Comparison of ENCODE assay signal across 20 cellular contexts in the genomic region with DNA sequence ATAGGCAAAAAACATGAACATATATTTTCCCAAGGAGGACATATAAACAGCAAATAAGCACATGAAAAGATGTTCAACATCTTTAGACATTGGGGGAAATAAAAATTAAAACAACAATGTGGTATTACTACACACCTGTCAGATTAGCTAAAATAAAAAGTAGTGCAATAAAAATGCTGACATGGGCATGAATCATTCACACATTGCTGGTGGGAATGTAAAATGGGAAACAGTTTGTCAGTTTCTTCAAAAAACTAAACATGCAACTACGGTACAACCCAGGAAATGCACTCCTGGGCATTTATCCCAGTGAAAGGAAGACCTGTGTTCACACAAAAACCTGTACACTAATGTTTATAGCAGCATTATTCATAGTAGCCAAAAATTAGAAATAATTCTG. TPM values are rescaled to one million over a fixed set of nuclear protein-coding genes. Genes with fewer than 3 reads are reported as not detected.
DNase-seq lines count a peak whose midpoint lies in the region; ATAC-seq, FAIRE-seq and TF ChIP-seq lines count a peak whose summit lies in the region.
"Had no signal": no experiment of that assay in that cellular context is flagged by ENCODE, and none has a peak within 500 bp of the region (broad histone marks: within the 10 kb centered on the region; RNA-seq: fewer than 3 reads in every experiment).

No MANE protein-coding gene starts in this region.

- CTCF ChIA-PET in K562 (lab: Yijun Ruan, JAX; ENCODE audit: low intra/inter-chr PET ratio) = no interaction called here

- POLR2A ChIA-PET in K562 (lab: Yijun Ruan, JAX) = interaction anchor here (0.6 kb wide), 1 partner anchor 31 kb away, joined by 4 read pairs; the partner anchor contains the start of gene NUDT15

- intact Hi-C loops in K562 (cut with micrococcal nuclease) = no loop called here

- no peak for FAIRE-seq in K562 (lab: Jason Lieb, UNC)
- FAIRE-seq: D721Med had no signal

- TF ChIP-seq EP300 in K562 (IDR thresholded peaks at IDR 0.05; ENCODE audit: low read length) = no peak

- TF ChIP-seq POLR2A in K562 (conservative IDR thresholded peaks at IDR 0.05) = no peak

- no peaks in the 10 kb centered on the region for H3K9me3 ChIP-seq in K562 (replicated peaks; ENCODE audit: control insufficient read depth, insufficient read depth, low read depth, low read length)
- H3K9me3 ChIP-seq: BE2C had no signal

- H3K4me3 ChIP-seq in AG09309 (ENCODE audit: control insufficient read depth, low read depth, low read length) (no peak overlapping the region), K562 (no peak overlapping the region)

- no peaks in the 10 kb centered on the region for H3K36me3 ChIP-seq in K562 (ENCODE audit: control insufficient read depth, insufficient read depth, low read length)
- H3K36me3 ChIP-seq: BE2C had no signal

- WGBS in K562 (ENCODE audit: insufficient coverage, low coverage, missing lambda C conversion rate) = 8% methylated on average over 1 of the region's 1 CpG

- in situ Hi-C loops in K562 (cut with MboI) = no loop called here

- H2AFZ ChIP-seq in K562 (ENCODE audit: low read depth, low read length) = no peak overlapping the region

- no TSS peak for BruUV-seq in K562 (replicated peaks; lab: Mats Ljungman, UMichigan)

- H3K27me3 ChIP-seq in K562 (ENCODE audit: control insufficient read depth in 2 of 2, insufficient read depth in 2 of 2, low read length in 2 of 2) = no peaks in the 10 kb centered on the region
- H3K27me3 ChIP-seq: BE2C had no signal

- TF ChIP-seq RAD21 in K562 (CRISPR knock-in tag; conservative IDR thresholded peaks at IDR 0.05 in 1 of 2, IDR thresholded peaks at IDR 0.05 in 1 of 2) = no peak

- no peaks in the 10 kb centered on the region for H3K79me2 ChIP-seq in K562 (ENCODE audit: control insufficient read depth, insufficient read depth, low read length)

- DNase-seq in AG09309 (ENCODE audit: low read depth) = peak; percentile 10
- DNase-seq in LHCN-M2 (ENCODE audit: low read depth) = peak; percentile 69
- no peak for DNase-seq in K562 (ENCODE audit: extremely low read depth in 1 of 4, low spot score in 3 of 4)
- DNase-seq in glomerular visceral epithelial cell (ENCODE audit: extremely low spot score) = peak; percentile 1
- DNase-seq in NCI-H526 (lab: John Stamatoyannopoulos, UW) = no peak
- no peak for DNase-seq in mucosa of gallbladder (ENCODE audit: low spot score)
- no peak for DNase-seq in NK-92 treated with Interleukin-12 subunit alpha and Interleukin-12 subunit beta, amount 100 ng/mL, for 24 hours (lab: John Stamatoyannopoulos, UW)
- no peak for DNase-seq in SW480 (ENCODE audit: low spot score)
- DNase-seq: BE2C; CD8-positive, alpha-beta T cell; DMS79 treated with DMSO at 0.1 percent for 48 hours; GOT3; Karpas-422; NCI-H1436 treated with DMSO at 0.1 percent for 48 hours; NCI-H2081; NCI-H2227 treated with DMSO at 0.1 percent for 48 hours; NCI-H69; Right ventricle myocardium superior had no signal

- TF ChIP-seq CTCF in AG09309 (IDR thresholded peaks at IDR 0.05; ENCODE audit: control insufficient read depth, insufficient read depth, low read depth, low read length, missing control alignments) (no peak), K562 (IDR thresholded peaks at IDR 0.05 in 2 of 3, conservative IDR thresholded peaks at IDR 0.05 in 1 of 3; ENCODE audit: insufficient read depth in 2 of 3, low read depth in 1 of 3, low read length in 3 of 3) (no peak)

- H3K4me2 ChIP-seq in K562 (ENCODE audit: insufficient read depth, low read length) = no peak overlapping the region

- no peak overlapping the region for H3K9ac ChIP-seq in K562 (ENCODE audit: insufficient read depth in 1 of 2, low read depth in 2 of 2, low read length in 2 of 2)

- peaks cover 0 to 1% of the 10 kb centered on the region in 2 experiments; a peak in 4 of 5 replicates for H3K4me1 ChIP-seq in K562 (replicated peaks in 1 of 2; ENCODE audit: control insufficient read depth in 2 of 2, insufficient read depth in 2 of 2, low read length in 2 of 2)

- no peaks in the 10 kb centered on the region for H4K20me1 ChIP-seq in K562 (replicated peaks; ENCODE audit: control insufficient read depth, insufficient read depth, low read length)

- ATAC-seq in K562 = no peak
- ATAC-seq: CD8-positive, alpha-beta T cell; SK-N-SH treated with all-trans-retinoic acid at 6 μM for 48 hours had no signal

- H3K27ac ChIP-seq in K562 (ENCODE audit: extremely low read depth, low read depth, low read length) = no peak overlapping the region

- H3K9me1 ChIP-seq in K562 (ENCODE audit: control insufficient read depth, insufficient read depth, low read length) = no peaks in the 10 kb centered on the region

TF ChIP-seq in K562, 482 proteins besides CTCF, POLR2A, EP300 and RAD21:
- TF ChIP-seq OTX1 (CRISPR knock-in tag; IDR thresholded peaks at IDR 0.05) = no peak
- no peak for TF ChIP-seq FOXP1 (CRISPR knock-in tag; IDR thresholded peaks at IDR 0.05)
- TF ChIP-seq ZNF316 (IDR thresholded peaks at IDR 0.05) = peak; percentile 43; the same call in 1 of the 2 replicates
- no peak for TF ChIP-seq BMI1 (IDR thresholded peaks at IDR 0.05; ENCODE audit: low read length)
- TF ChIP-seq, protein P1, sequence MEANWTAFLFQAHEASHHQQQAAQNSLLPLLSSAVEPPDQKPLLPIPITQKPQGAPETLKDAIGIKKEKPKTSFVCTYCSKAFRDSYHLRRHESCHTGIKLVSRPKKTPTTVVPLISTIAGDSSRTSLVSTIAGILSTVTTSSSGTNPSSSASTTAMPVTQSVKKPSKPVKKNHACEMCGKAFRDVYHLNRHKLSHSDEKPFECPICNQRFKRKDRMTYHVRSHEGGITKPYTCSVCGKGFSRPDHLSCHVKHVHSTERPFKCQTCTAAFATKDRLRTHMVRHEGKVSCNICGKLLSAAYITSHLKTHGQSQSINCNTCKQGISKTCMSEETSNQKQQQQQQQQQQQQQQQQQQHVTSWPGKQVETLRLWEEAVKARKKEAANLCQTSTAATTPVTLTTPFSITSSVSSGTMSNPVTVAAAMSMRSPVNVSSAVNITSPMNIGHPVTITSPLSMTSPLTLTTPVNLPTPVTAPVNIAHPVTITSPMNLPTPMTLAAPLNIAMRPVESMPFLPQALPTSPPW (CRISPR knock-in tag; IDR thresholded peaks at IDR 0.05) = no peak
- no peak for TF ChIP-seq SNRNP70 (optimal IDR thresholded peaks at IDR 0.05; ENCODE audit: low read depth, low read length)
- no peak for TF ChIP-seq TOE1 (IDR thresholded peaks at IDR 0.05; ENCODE audit: borderline replicate concordance)
- TF ChIP-seq TOE1 (CRISPR knock-in tag; IDR thresholded peaks at IDR 0.05; ENCODE audit: borderline replicate concordance, low read depth) = no peak
- TF ChIP-seq XRCC4 (IDR thresholded peaks at IDR 0.05; ENCODE audit: extremely low read depth, insufficient read depth, insufficient read length) = no peak
- TF ChIP-seq MAFF (IDR thresholded peaks at IDR 0.05; ENCODE audit: low read length) = peak; percentile 34; the same call in 1 of the 2 replicates

RNA-seq across cellular contexts. Expression of gene SUCLA2, which starts 5.3 kb away (rescaled TPM):
- total RNA-seq in LHCN-M2 (2014; rRNA removed) (58.9 and 63.3 TPM in 2 replicates), K562 (2014; rRNA removed) (17.1 and 23.3 TPM in 2 replicates), K562 (2014; rRNA removed; fragmentation: Illumina TruSeq; extraction: Trizol) (41.7 and 45.8 TPM in 2 replicates), K562 (2015; rRNA removed; fragmentation: Illumina TruSeq; extraction: Trizol) (35.8 and 38.3 TPM in 2 replicates), K562 (2021) (28.2 and 29.8 TPM in 2 replicates), mucosa of gallbladder (40.7 TPM)
- polyA plus RNA-seq in LHCN-M2 (2012) = 22.1 TPM
- 11.9 and 29.7 TPM in 2 replicates for total RNA-seq in K562 (2011; cell fraction: chromatin; rRNA removed; ENCODE audit: low replicate concordance)
- 8.5 and 8.7 TPM in 2 replicates for total RNA-seq in K562 (2011; cell fraction: nucleolus; rRNA removed)
- 13.3 and 19.3 TPM in 2 replicates for total RNA-seq in K562 (2011; cell fraction: nucleoplasm; rRNA removed)
- polyA plus RNA-seq in K562 (2011; rRNA removed) (29.1 and 42.8 TPM in 2 replicates), K562 (2014; fragmentation: Illumina TruSeq; extraction: Trizol) (28.1 and 32.4 TPM in 2 replicates), K562 (2014; fragmentation: Nextera tagmentation; extraction: Ambion mirVana) (10 to 100 TPM; 41.2 to 52.9 TPM), K562 (2014; rRNA removed) (30.0 and 34.0 TPM in 2 replicates)
- 9.9 and 14.1 TPM in 2 replicates for polyA plus RNA-seq in K562 (2011; cell fraction: cytosol; rRNA removed)
- polyA plus RNA-seq in K562 (2011; cell fraction: nucleus; rRNA removed) = 6.8 and 9.5 TPM in 2 replicates
- polyA plus RNA-seq in K562 (2012) = 21.4 and 24.6 TPM in 2 replicates
- 36.9 and 39.6 TPM in 2 replicates for polyA minus RNA-seq in K562 (2011; rRNA and poly(A)+ RNA removed)
- 11.6 and 12.3 TPM in 2 replicates for polyA minus RNA-seq in K562 (2011; cell fraction: cytosol; rRNA and poly(A)+ RNA removed)
- 12.4 and 15.8 TPM in 2 replicates for polyA minus RNA-seq in K562 (2011; cell fraction: nucleus; rRNA and poly(A)+ RNA removed)

RNA-seq across cellular contexts. Expression of gene NUDT15, which starts 31.1 kb away (rescaled TPM):
- total RNA-seq in LHCN-M2 (2014; rRNA removed) (51.4 and 56.2 TPM in 2 replicates), K562 (2014; rRNA removed) (14.2 and 14.6 TPM in 2 replicates), K562 (2014; rRNA removed; fragmentation: Illumina TruSeq; extraction: Trizol) (25.0 and 25.3 TPM in 2 replicates), K562 (2015; rRNA removed; fragmentation: Illumina TruSeq; extraction: Trizol) (24.8 and 26.9 TPM in 2 replicates), K562 (2021) (14.4 and 15.6 TPM in 2 replicates), mucosa of gallbladder (14.0 TPM)
- 16.9 TPM for polyA plus RNA-seq in LHCN-M2 (2012)
- total RNA-seq in K562 (2011; cell fraction: chromatin; rRNA removed; ENCODE audit: low replicate concordance) = 0.93 and 3.4 TPM in 2 replicates
- 1.7 and 2.1 TPM in 2 replicates for total RNA-seq in K562 (2011; cell fraction: nucleolus; rRNA removed)
- 3.4 and 6.3 TPM in 2 replicates for total RNA-seq in K562 (2011; cell fraction: nucleoplasm; rRNA removed)
- polyA plus RNA-seq in K562 (2011; rRNA removed) (18.6 and 23.2 TPM in 2 replicates), K562 (2014; fragmentation: Illumina TruSeq; extraction: Trizol) (19.4 and 25.6 TPM in 2 replicates), K562 (2014; fragmentation: Nextera tagmentation; extraction: Ambion mirVana) (10 to 100 TPM; 19.0 to 21.6 TPM), K562 (2014; rRNA removed) (19.5 and 21.4 TPM in 2 replicates)
- polyA plus RNA-seq in K562 (2011; cell fraction: cytosol; rRNA removed) = 7.6 and 16.8 TPM in 2 replicates
- polyA plus RNA-seq in K562 (2011; cell fraction: nucleus; rRNA removed) = 2.0 and 3.8 TPM in 2 replicates
- 15.4 and 17.3 TPM in 2 replicates for polyA plus RNA-seq in K562 (2012)
- polyA minus RNA-seq in K562 (2011; rRNA and poly(A)+ RNA removed) = 5.7 and 6.7 TPM in 2 replicates
- 3.3 and 4.0 TPM in 2 replicates for polyA minus RNA-seq in K562 (2011; cell fraction: cytosol; rRNA and poly(A)+ RNA removed)
- 0.94 and 2.3 TPM in 2 replicates for polyA minus RNA-seq in K562 (2011; cell fraction: nucleus; rRNA and poly(A)+ RNA removed)

Comparison
In these comparisons a context has a peak if more than half of its experiments do, and no peak if none do; other contexts are left out.
1. DNase-seq: peak in AG09309 (single experiment), LHCN-M2 (single experiment) and glomerular visceral epithelial cell (single experiment); none in K562 (0 of 4), NCI-H526 (0 of 2), mucosa of gallbladder (single experiment), NK-92 treated with Interleukin-12 subunit alpha and Interleukin-12 subunit beta, amount 100 ng/mL, for 24 hours (single experiment) and SW480 (single experiment).